In genomic region chr17:30832438-30832790, GRCh38 we compare ENCODE assay signal across 8 cellular contexts. TPM values are rescaled to one million over a fixed set of nuclear protein-coding genes. Genes with fewer than 3 reads are reported as not detected.
DNase-seq lines count a peak whose midpoint lies in the region; ATAC-seq lines count a peak whose summit lies in the region.

No MANE protein-coding gene starts in this region.

- peaks cover 21% of the 10 kb centered on the region for H3K36me3 Mint-ChIP-seq in T-helper 2 cell treated with Interferon-gamma antibody and Interleukin-4, amounts not matched to agents 5 μg/mL and 100 μg/mL, for 36 hours (ENCODE audit: low read depth)
- peaks cover 31% of the 10 kb centered on the region for H3K36me3 Mint-ChIP-seq in activated CD4-positive, alpha-beta memory T cell treated with anti-CD3 and anti-CD28 coated beads, Interleukin-2, amount 10 ng/mL, durations not matched to agents 7 days and 5 days (ENCODE audit: low read depth)
- H3K36me3 Mint-ChIP-seq in immature natural killer cell = peaks cover 0 to 3% (median 0%) of the 10 kb centered on the region in 3 donors

- CTCF ChIA-PET in activated CD4-positive, alpha-beta memory T cell treated with anti-CD3 and anti-CD28 coated beads, Interleukin-2, amount 10 ng/mL, durations not matched to agents 7 days and 5 days (lab: Charles Lee) = interaction anchor here (1.1 to 1.4 kb wide), 2 partner anchors 9 to 23 kb away, joined by 4 to 5 read pairs; no protein-coding TSS in a partner anchor

- H3K27ac Mint-ChIP-seq in T-helper 2 cell treated with Interferon-gamma antibody and Interleukin-4, amounts not matched to agents 5 μg/mL and 100 μg/mL, for 36 hours = peak overlapping the region; percentile 97
- peak overlapping the region; percentile 91 for H3K27ac Mint-ChIP-seq in activated CD4-positive, alpha-beta memory T cell treated with anti-CD3 and anti-CD28 coated beads, Interleukin-2, amount 10 ng/mL, durations not matched to agents 7 days and 5 days
- peak overlapping the region; percentile 82 to 95 (median 90) for H3K27ac Mint-ChIP-seq in immature natural killer cell

- no peaks in the 10 kb centered on the region for H3K27me3 Mint-ChIP-seq in T-helper 2 cell treated with Interferon-gamma antibody and Interleukin-4, amounts not matched to agents 5 μg/mL and 100 μg/mL, for 36 hours (ENCODE audit: low read depth)
- no peaks in the 10 kb centered on the region for H3K27me3 Mint-ChIP-seq in activated CD4-positive, alpha-beta memory T cell treated with anti-CD3 and anti-CD28 coated beads, Interleukin-2, amount 10 ng/mL, durations not matched to agents 7 days and 5 days
- peaks cover 9 to 23% (median 10%) of the 10 kb centered on the region in 3 donors for H3K27me3 Mint-ChIP-seq in immature natural killer cell (ENCODE audit: low read depth in 3 of 3)

- no peak for ATAC-seq in HG03521 (IDR thresholded peaks at IDR 0.05; ENCODE audit: unreplicated experiment)
- no peak for ATAC-seq in HG02759 (IDR thresholded peaks at IDR 0.05; ENCODE audit: unreplicated experiment)

- peak overlapping the region; percentile 99 for H3K4me3 Mint-ChIP-seq in T-helper 2 cell treated with Interferon-gamma antibody and Interleukin-4, amounts not matched to agents 5 μg/mL and 100 μg/mL, for 36 hours
- peak overlapping the region; percentile 98 for H3K4me3 Mint-ChIP-seq in activated CD4-positive, alpha-beta memory T cell treated with anti-CD3 and anti-CD28 coated beads, Interleukin-2, amount 10 ng/mL, durations not matched to agents 7 days and 5 days
- H3K4me3 Mint-ChIP-seq in immature natural killer cell = peak overlapping the region; percentile 96 to 99 (median 98)

- H3K9me3 Mint-ChIP-seq in T-helper 2 cell treated with Interferon-gamma antibody and Interleukin-4, amounts not matched to agents 5 μg/mL and 100 μg/mL, for 36 hours = no peaks in the 10 kb centered on the region
- H3K9me3 Mint-ChIP-seq in activated CD4-positive, alpha-beta memory T cell treated with anti-CD3 and anti-CD28 coated beads, Interleukin-2, amount 10 ng/mL, durations not matched to agents 7 days and 5 days = no peaks in the 10 kb centered on the region
- no peaks in the 10 kb centered on the region for H3K9me3 Mint-ChIP-seq in immature natural killer cell

- H3K4me1 Mint-ChIP-seq in T-helper 2 cell treated with Interferon-gamma antibody and Interleukin-4, amounts not matched to agents 5 μg/mL and 100 μg/mL, for 36 hours (ENCODE audit: low read depth) = peaks cover 24% of the 10 kb centered on the region
- peaks cover 48% of the 10 kb centered on the region for H3K4me1 Mint-ChIP-seq in activated CD4-positive, alpha-beta memory T cell treated with anti-CD3 and anti-CD28 coated beads, Interleukin-2, amount 10 ng/mL, durations not matched to agents 7 days and 5 days
- peaks cover 25 to 28% of the 10 kb centered on the region in 2 donors for H3K4me1 Mint-ChIP-seq in immature natural killer cell

- H3K27ac ChIP-seq in substantia nigra (ENCODE audit: low read depth, low read length, poor library complexity, severe bottlenecking) = peak overlapping the region; percentile 23

- DNase-seq in T-helper 2 cell treated with Interferon-gamma antibody and Interleukin-4, amounts not matched to agents 5 μg/mL and 100 μg/mL, for 36 hours (ENCODE audit: low spot score) = no peak
- DNase-seq in T-helper 2 cell (no peak), immature natural killer cell (no peak), substantia nigra (lab: John Stamatoyannopoulos, UW) (no peak), anterior cingulate cortex (lab: John Stamatoyannopoulos, UW) (no peak)
- no peak for DNase-seq in activated CD4-positive, alpha-beta memory T cell treated with anti-CD3 and anti-CD28 coated beads, Interleukin-2, amount 10 ng/mL, durations not matched to agents 7 days and 5 days

- POLR2A ChIA-PET in activated CD4-positive, alpha-beta memory T cell treated with anti-CD3 and anti-CD28 coated beads, Interleukin-2, amount 10 ng/mL, durations not matched to agents 7 days and 5 days (lab: Charles Lee) = interaction anchor here (0.6 to 3.8 kb wide), 14 partner anchors 8 to 138 kb away, joined by 3 to 39 read pairs (median 3); partner anchors contain the start of genes CRLF3 and RNF135

RNA-seq across cellular contexts. Expression of gene ATAD5, which starts 0.6 kb away (rescaled TPM):
- 10 to 100 TPM; 24.0 to 26.7 TPM for total RNA-seq in activated CD4-positive, alpha-beta memory T cell treated with anti-CD3 and anti-CD28 coated beads, Interleukin-2, amount 10 ng/mL, durations not matched to agents 7 days and 5 days
- polyA plus RNA-seq in immature natural killer cell = 1 to 10 TPM; 1.7 to 2.5 (median 1.8) TPM

RNA-seq across cellular contexts. Expression of gene CRLF3, which starts 7.9 kb away (rescaled TPM):
- 10 to 100 TPM; 70.1 to 76.2 TPM for total RNA-seq in activated CD4-positive, alpha-beta memory T cell treated with anti-CD3 and anti-CD28 coated beads, Interleukin-2, amount 10 ng/mL, durations not matched to agents 7 days and 5 days
- 10 to 100 TPM; 85.8 to 98.7 (median 97.8) TPM for polyA plus RNA-seq in immature natural killer cell
